In genomic region chr6:13943943-13944342, GRCh38 we compare ENCODE assay signal across 8 cellular contexts. TPM values are rescaled to one million over a fixed set of nuclear protein-coding genes. Genes with fewer than 3 reads are reported as not detected.
"Had no signal": no experiment of that assay in that cellular context is flagged by ENCODE, and none has a peak within 500 bp of the region (broad histone marks: within the 10 kb centered on the region; RNA-seq: fewer than 3 reads in every experiment).

No MANE protein-coding gene starts in this region.

- DNase-seq: GOT3, HFFc6, IMR-90, KG1 had no signal

- H3K4me3 Mint-ChIP-seq: HFFc6 had no signal

- ATAC-seq: HCT116, K562 had no signal

- H3K27ac Mint-ChIP-seq: HFFc6 had no signal

- H3K4me3 ChIP-seq: HAP-1, K562 had no signal

- H3K36me3 ChIP-seq: HAP-1 had no signal

RNA-seq across cellular contexts. Expression of gene RNF182, which starts 19.2 kb away (rescaled TPM):
- total RNA-seq: HT-29 had no signal
